Comparison of ENCODE assay signal across 8 cellular contexts in genomic region chr17:21376835-21377690, GRCh38. TPM values are rescaled to one million over a fixed set of nuclear protein-coding genes. Genes with fewer than 3 reads are reported as not detected.
DNase-seq lines count a peak whose midpoint lies in the region; ATAC-seq and TF ChIP-seq lines count a peak whose summit lies in the region.

No MANE protein-coding gene starts in this region.

- WGBS in heart right ventricle, 2 donors: 4 to 5% methylated on average over 69 of the region's 69 CpGs

- no peaks in the 10 kb centered on the region for H3K9me3 ChIP-seq in heart right ventricle

- H3K4me1 ChIP-seq in heart right ventricle: peaks cover 15 to 44% (median 34%) of the 10 kb centered on the region in 9 donors

- H3K36me3 Mint-ChIP-seq in immature natural killer cell: no peaks in the 10 kb centered on the region

- CTCF ChIA-PET in RWPE1 (lab: Yijun Ruan, JAX): interaction anchor here (0.5 to 0.6 kb wide), 2 partner anchors 87 to 384 kb away, joined by 3 to 5 read pairs; no protein-coding TSS in a partner anchor

- ATAC-seq in heart right ventricle (peak in 7 of 8 donors; percentile 7 to 34 (median 31)), GM18867 (IDR thresholded peaks at IDR 0.05; ENCODE audit: unreplicated experiment) (no peak), GM21825 (IDR thresholded peaks at IDR 0.05; ENCODE audit: unreplicated experiment) (no peak), GM19328 (IDR thresholded peaks at IDR 0.05; ENCODE audit: unreplicated experiment) (no peak)

- peak overlapping the region in 2 of 5 donors; percentile 13 to 30 for H3K4me3 Mint-ChIP-seq in immature natural killer cell

- POLR2A ChIA-PET in RWPE1 (lab: Yijun Ruan, JAX; ENCODE audit: low non-redundant PET): no interaction called here

- H3K4me3 ChIP-seq in heart right ventricle: peak overlapping the region; percentile 41 to 66 (median 60)

- DNase-seq in EL (peak; percentile 50), RWPE1 (ENCODE audit: low spot score) (peak; percentile 39), heart right ventricle (peak in 1 of 2 donors; percentile 36), retina (peak; percentile 68), immature natural killer cell (no peak)

- no peak for TF ChIP-seq CTCF in RWPE1 (conservative IDR thresholded peaks at IDR 0.05; ENCODE audit: low read depth)
- no peak for TF ChIP-seq CTCF in heart right ventricle (IDR thresholded peaks at IDR 0.05)

- peaks cover 0 to 50% (median 5%) of the 10 kb centered on the region in 7 donors for H3K27me3 ChIP-seq in heart right ventricle

- H3K27ac ChIP-seq in RWPE1: no peak overlapping the region
- H3K27ac ChIP-seq in heart right ventricle: peak overlapping the region in 9 of 10 donors; percentile 40 to 68 (median 62)

- no peaks in the 10 kb centered on the region for H3K36me3 ChIP-seq in heart right ventricle

- intact Hi-C loops in heart right ventricle (cut with DNase I): loop anchor here in 4 of 10 donors (5.0 to 10.0 kb wide), 3 partner anchors 52 to 58 kb away; no protein-coding TSS in a partner anchor

- H3K9me3 Mint-ChIP-seq in immature natural killer cell: peaks cover 0 to 2% (median 0%) of the 10 kb centered on the region in 6 donors

- no peak overlapping the region for H3K27ac Mint-ChIP-seq in immature natural killer cell

- peaks cover 8 to 21% (median 10%) of the 10 kb centered on the region in 3 donors for H3K27me3 Mint-ChIP-seq in immature natural killer cell (ENCODE audit: low read depth in 3 of 3)

- peaks cover 0 to 7% of the 10 kb centered on the region in 2 donors for H3K4me1 Mint-ChIP-seq in immature natural killer cell

RNA-seq across cellular contexts. Expression of gene KCNJ12, which starts 0.9 kb away (rescaled TPM):
- total RNA-seq in heart right ventricle: 10 to 100 TPM in 2 of 10 donors, 1 to 10 TPM in 8; 7.2 to 14.7 (median 8.7) TPM
- polyA plus RNA-seq in heart right ventricle: 1 to 10 TPM; 2.8 to 4.0 TPM
- not detected for polyA plus RNA-seq in immature natural killer cell

Comparison
In these comparisons a context has a peak if more than half of its experiments do, and no peak if none do; other contexts are left out.
1. DNase-seq: peak in EL (single experiment), RWPE1 (single experiment) and retina (single experiment); none in immature natural killer cell (0 of 3).
2. ATAC-seq: peak in heart right ventricle (7 of 8); none in GM18867 (single experiment), GM21825 (single experiment) and GM19328 (single experiment).